Comparison of ENCODE assay signal across 2 cellular contexts in genomic region chr2:152811916-152812315, GRCh38.
TF ChIP-seq lines count a peak whose summit lies in the region.

No MANE protein-coding gene starts in this region.

TF ChIP-seq in HepG2, 621 proteins besides CTCF, POLR2A, EP300 and RAD21:
- no peak for TF ChIP-seq TERF1 (CRISPR knock-in tag; IDR thresholded peaks at IDR 0.05)
- peak; percentile 99 for TF ChIP-seq ZNF160 (CRISPR knock-in tag; IDR thresholded peaks at IDR 0.05)

TF ChIP-seq in K562, 482 proteins besides CTCF, POLR2A, EP300 and RAD21:
- TF ChIP-seq CBX3 (IDR thresholded peaks at IDR 0.05; ENCODE audit: borderline replicate concordance in 1 of 2, low read length in 2 of 2) (peak in 1 of 2 experiments; percentile 67; a peak in 1 of 3 replicates), TRIM24 (IDR thresholded peaks at IDR 0.05) (0 out of 4 replicates have a peak, but pooled peaks of 1 of the 2 experiments have one; percentile 27), RBM39 (optimal IDR thresholded peaks at IDR 0.05; ENCODE audit: low read depth, low read length) (no peak), TRIM28 (IDR thresholded peaks at IDR 0.05) (peak; percentile 88), ZNF384 (IDR thresholded peaks at IDR 0.05; ENCODE audit: low read depth, low read length) (peak; percentile 58; the same call in 1 of the 2 replicates), HLTF (IDR thresholded peaks at IDR 0.05) (peak; percentile 78; the same call in 1 of the 2 replicates)
- TF ChIP-seq, protein P1, sequence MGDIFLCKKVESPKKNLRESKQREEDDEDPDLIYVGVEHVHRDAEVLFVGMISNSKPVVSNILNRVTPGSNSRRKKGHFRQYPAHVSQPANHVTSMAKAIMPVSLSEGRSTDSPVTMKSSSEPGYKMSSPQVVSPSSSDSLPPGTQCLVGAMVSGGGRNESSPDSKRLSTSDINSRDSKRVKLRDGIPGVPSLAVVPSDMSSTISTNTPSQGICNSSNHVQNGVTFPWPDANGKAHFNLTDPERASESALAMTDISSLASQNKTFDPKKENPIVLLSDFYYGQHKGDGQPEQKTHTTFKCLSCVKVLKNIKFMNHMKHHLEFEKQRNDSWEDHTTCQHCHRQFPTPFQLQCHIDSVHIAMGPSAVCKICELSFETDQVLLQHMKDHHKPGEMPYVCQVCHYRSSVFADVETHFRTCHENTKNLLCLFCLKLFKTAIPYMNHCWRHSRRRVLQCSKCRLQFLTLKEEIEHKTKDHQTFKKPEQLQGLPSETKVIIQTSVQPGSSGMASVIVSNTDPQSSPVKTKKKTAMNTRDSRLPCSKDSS (IDR thresholded peaks at IDR 0.05; ENCODE audit: low read depth, partially characterized antibody): peak; percentile 39
- TF ChIP-seq, protein P2, sequence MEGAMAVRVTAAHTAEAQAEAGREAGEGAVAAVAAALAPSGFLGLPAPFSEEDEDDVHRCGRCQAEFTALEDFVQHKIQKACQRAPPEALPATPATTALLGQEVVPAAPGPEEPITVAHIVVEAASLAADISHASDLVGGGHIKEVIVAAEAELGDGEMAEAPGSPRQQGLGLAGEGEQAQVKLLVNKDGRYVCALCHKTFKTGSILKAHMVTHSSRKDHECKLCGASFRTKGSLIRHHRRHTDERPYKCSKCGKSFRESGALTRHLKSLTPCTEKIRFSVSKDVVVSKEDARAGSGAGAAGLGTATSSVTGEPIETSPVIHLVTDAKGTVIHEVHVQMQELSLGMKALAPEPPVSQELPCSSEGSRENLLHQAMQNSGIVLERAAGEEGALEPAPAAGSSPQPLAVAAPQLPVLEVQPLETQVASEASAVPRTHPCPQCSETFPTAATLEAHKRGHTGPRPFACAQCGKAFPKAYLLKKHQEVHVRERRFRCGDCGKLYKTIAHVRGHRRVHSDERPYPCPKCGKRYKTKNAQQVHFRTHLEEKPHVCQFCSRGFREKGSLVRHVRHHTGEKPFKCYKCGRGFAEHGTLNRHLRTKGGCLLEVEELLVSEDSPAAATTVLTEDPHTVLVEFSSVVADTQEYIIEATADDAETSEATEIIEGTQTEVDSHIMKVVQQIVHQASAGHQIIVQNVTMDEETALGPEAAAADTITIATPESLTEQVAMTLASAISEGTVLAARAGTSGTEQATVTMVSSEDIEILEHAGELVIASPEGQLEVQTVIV (CRISPR knock-in tag; IDR thresholded peaks at IDR 0.05; ENCODE audit: borderline replicate concordance): no peak
